ENCODE assay signal across 20 cellular contexts in the genomic region with DNA sequence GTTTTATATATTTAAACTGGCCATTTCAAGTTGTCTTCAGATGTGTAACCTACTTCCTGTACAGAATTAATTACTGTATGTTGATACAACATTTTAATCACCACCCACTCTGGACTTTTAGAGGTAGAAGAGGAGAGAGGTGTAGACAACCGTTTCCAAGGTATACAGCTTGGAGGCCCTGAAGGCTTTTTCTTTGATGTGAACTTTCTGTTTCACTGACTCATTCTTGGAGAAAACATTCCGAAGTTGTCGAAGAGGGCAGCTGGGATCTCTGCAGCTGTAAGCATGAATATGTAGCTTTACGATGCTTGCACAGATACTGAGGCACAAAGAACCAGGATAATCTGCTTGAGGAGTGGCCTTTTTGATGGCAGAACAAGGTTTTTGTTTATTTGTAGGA.
A peak's percentile ranks its signal among the peaks of the same experiment; 100 is the strongest.
DNase-seq lines count a peak whose midpoint lies in the region; TF ChIP-seq lines count a peak whose summit lies in the region.
"Had no signal": no experiment of that assay in that cellular context is flagged by ENCODE, and none has a peak within 500 bp of the region (broad histone marks: within the 10 kb centered on the region; RNA-seq: fewer than 3 reads in every experiment).

No MANE protein-coding gene starts in this region.

- no peaks in the 10 kb centered on the region for H3K9me3 ChIP-seq in Caco-2
- H3K9me3 ChIP-seq: ascending aorta, vagina had no signal

- no peaks in the 10 kb centered on the region for H3K36me3 ChIP-seq in Caco-2 (ENCODE audit: control insufficient read depth, insufficient read depth, low read length)
- H3K36me3 ChIP-seq in brain microvascular endothelial cell (replicated peaks) = no peaks in the 10 kb centered on the region
- H3K36me3 ChIP-seq: ascending aorta, heart right ventricle, vagina had no signal

- CTCF ChIA-PET in Caco-2 (lab: Charles Lee) = interaction anchor here (0.7 kb wide), 1 partner anchor 130 kb away, joined by 3 read pairs; no protein-coding TSS in a partner anchor

- H3K27ac Mint-ChIP-seq in Caco-2 (ENCODE audit: unreplicated experiment) = peak overlapping the region; percentile 17
- H3K27ac Mint-ChIP-seq: activated naive CD4-positive, alpha-beta T cell treated with anti-CD3 and anti-CD28 coated beads, Interleukin-2, amount 10 ng/mL, durations not matched to agents 7 days and 5 days; naive B cell had no signal

- no peaks in the 10 kb centered on the region for H3K27me3 Mint-ChIP-seq in Caco-2 (ENCODE audit: insufficient read depth, unreplicated experiment)
- H3K27me3 Mint-ChIP-seq: activated naive CD4-positive, alpha-beta T cell treated with anti-CD3 and anti-CD28 coated beads, Interleukin-2, amount 10 ng/mL, durations not matched to agents 7 days and 5 days had no signal

- H3K4me3 ChIP-seq in Caco-2 (ENCODE audit: low read depth, low read length) = no peak overlapping the region
- H3K4me3 ChIP-seq in brain microvascular endothelial cell (ENCODE audit: low read depth, low read length) = no peak overlapping the region
- H3K4me3 ChIP-seq: ascending aorta, GM23248, heart right ventricle, vagina had no signal

- TF ChIP-seq CTCF in Caco-2 (IDR thresholded peaks at IDR 0.05; ENCODE audit: insufficient read depth in 1 of 2, low read depth in 1 of 2, low read length in 1 of 2, severe bottlenecking in 1 of 2, unreplicated experiment in 1 of 2) (no peak), brain microvascular endothelial cell (IDR thresholded peaks at IDR 0.05; ENCODE audit: low read depth, low read length, missing control alignments) (no peak)

- peaks cover 31% of the 10 kb centered on the region for H3K4me1 Mint-ChIP-seq in Caco-2 (ENCODE audit: low read depth, unreplicated experiment)
- H3K4me1 Mint-ChIP-seq: activated naive CD4-positive, alpha-beta T cell treated with anti-CD3 and anti-CD28 coated beads, Interleukin-2, amount 10 ng/mL, durations not matched to agents 7 days and 5 days; naive B cell had no signal

- no peak overlapping the region for H3K4me3 Mint-ChIP-seq in Caco-2 (ENCODE audit: unreplicated experiment)
- H3K4me3 Mint-ChIP-seq: activated naive CD4-positive, alpha-beta T cell treated with anti-CD3 and anti-CD28 coated beads, Interleukin-2, amount 10 ng/mL, durations not matched to agents 7 days and 5 days; naive B cell had no signal

- H3K27ac ChIP-seq in brain microvascular endothelial cell = peak overlapping the region; percentile 42
- H3K27ac ChIP-seq: ascending aorta, GM23248, heart right ventricle, KMS-11, vagina had no signal

- BruUV-seq in Caco-2 (replicated peaks; lab: Mats Ljungman, UMichigan) = no TSS peak

- POLR2A ChIA-PET in Caco-2 (lab: Charles Lee) = no interaction called here

- H3K9me3 Mint-ChIP-seq in Caco-2 (ENCODE audit: unreplicated experiment) = peaks cover 13% of the 10 kb centered on the region

- intact Hi-C loops in Caco-2 (cut with micrococcal nuclease; ENCODE audit: unreplicated experiment) = no loop called here

- DNase-seq in Caco-2 (peak in 1 of 2 experiments; percentile 26), M059J (ENCODE audit: low read depth) (peak; percentile 90), brain microvascular endothelial cell (peak; percentile 57), islet precursor cell (peak; percentile 64), AG08395 (ENCODE audit: low spot score) (no peak), NCI-H2227 treated with DMSO at 0.1 percent for 48 hours (lab: John Stamatoyannopoulos, UW) (no peak), NCI-H1694 treated with DMSO at 0.1 percent for 48 hours (lab: John Stamatoyannopoulos, UW) (no peak), ureter (ENCODE audit: low spot score) (no peak)
- DNase-seq: activated naive CD4-positive, alpha-beta T cell treated with anti-CD3 and anti-CD28 coated beads, Interleukin-2, amount 10 ng/mL, durations not matched to agents 7 days and 5 days; activated T-cell treated with anti-CD3 and anti-CD28 coated beads, Interleukin-2, amount 50 U/mL, for 48 hours; C1 segment of cervical spinal cord; GM23248; heart right ventricle; mesendoderm; naive B cell; NCI-H2029; right cardiac atrium had no signal

- in situ Hi-C loops in brain microvascular endothelial cell (cut with HindIII; ENCODE audit: low pct_ligation_motif_present, low sequenced_read_pairs) = no loop called here

- no peaks in the 10 kb centered on the region for H3K27me3 ChIP-seq in Caco-2 (replicated peaks; ENCODE audit: control insufficient read depth, insufficient read depth, low read length)
- no peaks in the 10 kb centered on the region for H3K27me3 ChIP-seq in brain microvascular endothelial cell (replicated peaks)
- H3K27me3 ChIP-seq: ascending aorta, heart right ventricle, vagina had no signal

- H3K36me3 Mint-ChIP-seq in Caco-2 (ENCODE audit: insufficient read depth, unreplicated experiment) = peaks cover 7% of the 10 kb centered on the region
- H3K36me3 Mint-ChIP-seq: activated naive CD4-positive, alpha-beta T cell treated with anti-CD3 and anti-CD28 coated beads, Interleukin-2, amount 10 ng/mL, durations not matched to agents 7 days and 5 days; naive B cell had no signal

- peaks cover 24% of the 10 kb centered on the region; the same call in 1 of the 2 replicates for H3K4me1 ChIP-seq in Caco-2
- H3K4me1 ChIP-seq: ascending aorta had no signal

Comparison
In these comparisons a context has a peak if more than half of its experiments do, and no peak if none do; other contexts are left out.
1. DNase-seq: peak in M059J (single experiment), brain microvascular endothelial cell (single experiment) and islet precursor cell (single experiment); none in AG08395 (single experiment), NCI-H2227 treated with DMSO at 0.1 percent for 48 hours (single experiment), NCI-H1694 treated with DMSO at 0.1 percent for 48 hours (single experiment) and ureter (single experiment).